1 cellular context compared by ENCODE assay signal in the genomic region with DNA sequence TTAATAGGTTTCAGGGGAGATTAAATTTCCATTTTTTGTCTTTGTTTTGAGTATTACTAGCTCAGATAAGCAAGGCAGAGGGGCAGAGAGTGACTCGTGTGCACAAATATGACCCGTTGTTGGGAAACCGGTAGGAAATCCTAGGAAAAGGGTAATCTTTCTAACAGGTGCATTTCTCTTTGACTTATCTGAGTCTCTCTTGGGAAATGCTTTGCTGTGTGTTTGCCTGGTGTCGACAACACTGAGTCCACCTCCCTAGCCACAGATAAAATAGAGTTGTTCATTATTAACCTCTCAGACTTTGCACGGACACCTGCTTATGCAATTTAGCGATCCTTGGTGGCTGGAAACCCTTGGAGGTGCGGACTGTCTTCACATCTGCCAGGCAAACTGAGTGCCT.
A peak's percentile ranks its signal among the peaks of the same experiment; 100 is the strongest.
TF ChIP-seq lines count a peak whose summit lies in the region.

No MANE protein-coding gene starts in this region.

TF ChIP-seq in HepG2, 621 proteins besides CTCF, POLR2A, EP300 and RAD21 (continued from another document and continues in another):
- TF ChIP-seq, protein P1, sequence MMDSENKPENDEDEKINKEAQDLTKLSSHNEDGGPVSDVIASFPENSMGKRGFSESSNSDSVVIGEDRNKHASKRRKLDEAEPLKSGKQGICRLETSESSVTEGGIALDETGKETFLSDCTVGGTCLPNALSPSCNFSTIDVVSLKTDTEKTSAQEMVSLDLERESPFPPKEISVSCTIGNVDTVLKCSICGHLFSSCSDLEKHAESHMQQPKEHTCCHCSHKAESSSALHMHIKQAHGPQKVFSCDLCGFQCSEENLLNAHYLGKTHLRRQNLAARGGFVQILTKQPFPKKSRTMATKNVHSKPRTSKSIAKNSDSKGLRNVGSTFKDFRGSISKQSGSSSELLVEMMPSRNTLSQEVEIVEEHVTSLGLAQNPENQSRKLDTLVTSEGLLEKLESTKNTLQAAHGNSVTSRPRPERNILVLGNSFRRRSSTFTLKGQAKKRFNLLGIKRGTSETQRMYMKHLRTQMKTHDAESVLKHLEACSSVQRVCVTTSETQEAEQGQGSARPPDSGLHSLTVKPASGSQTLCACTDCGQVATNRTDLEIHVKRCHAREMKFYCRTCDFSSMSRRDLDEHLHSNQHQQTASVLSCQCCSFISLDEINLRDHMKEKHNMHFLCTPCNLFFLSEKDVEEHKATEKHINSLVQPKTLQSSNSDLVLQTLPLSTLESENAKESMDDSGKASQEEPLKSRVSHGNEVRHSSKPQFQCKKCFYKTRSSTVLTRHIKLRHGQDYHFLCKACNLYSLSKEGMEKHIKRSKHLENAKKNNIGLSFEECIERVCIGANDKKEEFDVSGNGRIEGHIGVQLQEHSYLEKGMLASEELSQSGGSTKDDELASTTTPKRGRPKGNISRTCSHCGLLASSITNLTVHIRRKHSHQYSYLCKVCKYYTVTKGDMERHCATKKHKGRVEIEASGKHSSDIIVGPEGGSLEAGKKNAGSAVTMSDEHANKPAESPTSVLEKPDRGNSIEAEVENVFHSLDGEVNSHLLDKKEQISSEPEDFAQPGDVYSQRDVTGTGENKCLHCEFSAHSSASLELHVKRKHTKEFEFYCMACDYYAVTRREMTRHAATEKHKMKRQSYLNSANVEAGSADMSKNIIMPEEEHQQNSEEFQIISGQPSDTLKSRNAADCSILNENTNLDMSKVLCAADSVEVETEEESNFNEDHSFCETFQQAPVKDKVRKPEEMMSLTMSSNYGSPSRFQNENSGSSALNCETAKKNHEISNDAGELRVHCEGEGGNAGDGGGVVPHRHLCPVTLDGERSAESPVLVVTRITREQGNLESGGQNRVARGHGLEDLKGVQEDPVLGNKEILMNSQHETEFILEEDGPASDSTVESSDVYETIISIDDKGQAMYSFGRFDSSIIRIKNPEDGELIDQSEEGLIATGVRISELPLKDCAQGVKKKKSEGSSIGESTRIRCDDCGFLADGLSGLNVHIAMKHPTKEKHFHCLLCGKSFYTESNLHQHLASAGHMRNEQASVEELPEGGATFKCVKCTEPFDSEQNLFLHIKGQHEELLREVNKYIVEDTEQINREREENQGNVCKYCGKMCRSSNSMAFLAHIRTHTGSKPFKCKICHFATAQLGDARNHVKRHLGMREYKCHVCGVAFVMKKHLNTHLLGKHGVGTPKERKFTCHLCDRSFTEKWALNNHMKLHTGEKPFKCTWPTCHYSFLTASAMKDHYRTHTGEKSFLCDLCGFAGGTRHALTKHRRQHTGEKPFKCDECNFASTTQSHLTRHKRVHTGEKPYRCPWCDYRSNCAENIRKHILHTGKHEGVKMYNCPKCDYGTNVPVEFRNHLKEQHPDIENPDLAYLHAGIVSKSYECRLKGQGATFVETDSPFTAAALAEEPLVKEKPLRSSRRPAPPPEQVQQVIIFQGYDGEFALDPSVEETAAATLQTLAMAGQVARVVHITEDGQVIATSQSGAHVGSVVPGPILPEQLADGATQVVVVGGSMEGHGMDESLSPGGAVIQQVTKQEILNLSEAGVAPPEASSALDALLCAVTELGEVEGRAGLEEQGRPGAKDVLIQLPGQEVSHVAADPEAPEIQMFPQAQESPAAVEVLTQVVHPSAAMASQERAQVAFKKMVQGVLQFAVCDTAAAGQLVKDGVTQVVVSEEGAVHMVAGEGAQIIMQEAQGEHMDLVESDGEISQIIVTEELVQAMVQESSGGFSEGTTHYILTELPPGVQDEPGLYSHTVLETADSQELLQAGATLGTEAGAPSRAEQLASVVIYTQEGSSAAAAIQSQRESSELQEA (CRISPR knock-in tag; IDR thresholded peaks at IDR 0.05; ENCODE audit: not compliant biosample characterization) = no peak
- TF ChIP-seq, protein P2, sequence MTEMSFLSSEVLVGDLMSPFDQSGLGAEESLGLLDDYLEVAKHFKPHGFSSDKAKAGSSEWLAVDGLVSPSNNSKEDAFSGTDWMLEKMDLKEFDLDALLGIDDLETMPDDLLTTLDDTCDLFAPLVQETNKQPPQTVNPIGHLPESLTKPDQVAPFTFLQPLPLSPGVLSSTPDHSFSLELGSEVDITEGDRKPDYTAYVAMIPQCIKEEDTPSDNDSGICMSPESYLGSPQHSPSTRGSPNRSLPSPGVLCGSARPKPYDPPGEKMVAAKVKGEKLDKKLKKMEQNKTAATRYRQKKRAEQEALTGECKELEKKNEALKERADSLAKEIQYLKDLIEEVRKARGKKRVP (CRISPR knock-in tag; IDR thresholded peaks at IDR 0.05) = peak in 1 of 2 experiments; percentile 61; a peak in 1 of 4 replicates
- TF ChIP-seq FOXJ3 (CRISPR knock-in tag; IDR thresholded peaks at IDR 0.05; ENCODE audit: borderline replicate concordance) (peak; percentile 35; the same call in 1 of the 2 replicates), ZBTB7B (CRISPR knock-in tag; IDR thresholded peaks at IDR 0.05) (peak; percentile 24; the same call in 1 of the 2 replicates), ZZZ3 (CRISPR knock-in tag; IDR thresholded peaks at IDR 0.05; ENCODE audit: borderline replicate concordance) (no peak), FIP1L1 (IDR thresholded peaks at IDR 0.05; ENCODE audit: borderline replicate concordance, insufficient read depth, low read depth, low read length) (no peak), MLLT10 (CRISPR knock-in tag; IDR thresholded peaks at IDR 0.05) (no peak), BRCA1 (CRISPR knock-in tag; IDR thresholded peaks at IDR 0.05) (no peak), ZNF562 (CRISPR knock-in tag; IDR thresholded peaks at IDR 0.05; ENCODE audit: borderline replicate concordance) (no peak), ZNF747 (CRISPR knock-in tag; IDR thresholded peaks at IDR 0.05; ENCODE audit: borderline replicate concordance) (no peak), SKI (IDR thresholded peaks at IDR 0.05; ENCODE audit: partially characterized antibody) (peak; percentile 67), MED1 (CRISPR knock-in tag; IDR thresholded peaks at IDR 0.05) (peak; percentile 45; the same call in 1 of the 2 replicates), SOX13 (IDR thresholded peaks at IDR 0.05) (no peak), SOX13 (CRISPR knock-in tag; conservative IDR thresholded peaks at IDR 0.05 in 1 of 2, IDR thresholded peaks at IDR 0.05 in 1 of 2) (peak in 1 of 2 experiments; percentile 57; a peak in 2 of 4 replicates), XRCC5 (optimal IDR thresholded peaks at IDR 0.05; ENCODE audit: low read length) (peak; percentile 51), FOXO1 (CRISPR knock-in tag; IDR thresholded peaks at IDR 0.05) (0 out of 2 replicates have a peak, but pooled peaks have one; percentile 20), NONO (IDR thresholded peaks at IDR 0.05) (no peak), NONO (CRISPR knock-in tag; conservative IDR thresholded peaks at IDR 0.05) (peak; percentile 47; the same call in 1 of the 2 replicates), SOX6 (IDR thresholded peaks at IDR 0.05) (no peak), SOX6 (CRISPR knock-in tag; IDR thresholded peaks at IDR 0.05) (peak; percentile 73), MEIS2 (CRISPR knock-in tag; IDR thresholded peaks at IDR 0.05) (no peak), RBAK (CRISPR knock-in tag; IDR thresholded peaks at IDR 0.05) (no peak), HNF4A (CRISPR knock-in tag; IDR thresholded peaks at IDR 0.05) (peak; percentile 92), ZNF761 (CRISPR knock-in tag; conservative IDR thresholded peaks at IDR 0.05) (0 out of 2 replicates have a peak, but pooled peaks have one; percentile 22), MIXL1 (CRISPR knock-in tag; IDR thresholded peaks at IDR 0.05) (no peak), KDM1A (CRISPR knock-in tag; IDR thresholded peaks at IDR 0.05) (no peak), TCF7L2 (IDR thresholded peaks at IDR 0.05; ENCODE audit: low read depth, low read length) (no peak), FOXA1 (IDR thresholded peaks at IDR 0.05) (no peak), FOXA1 (CRISPR knock-in tag; IDR thresholded peaks at IDR 0.05) (peak; percentile 44; the same call in 1 of the 2 replicates), GATAD2A (CRISPR knock-in tag; IDR thresholded peaks at IDR 0.05) (peak; percentile 87)
- TF ChIP-seq, protein P3, sequence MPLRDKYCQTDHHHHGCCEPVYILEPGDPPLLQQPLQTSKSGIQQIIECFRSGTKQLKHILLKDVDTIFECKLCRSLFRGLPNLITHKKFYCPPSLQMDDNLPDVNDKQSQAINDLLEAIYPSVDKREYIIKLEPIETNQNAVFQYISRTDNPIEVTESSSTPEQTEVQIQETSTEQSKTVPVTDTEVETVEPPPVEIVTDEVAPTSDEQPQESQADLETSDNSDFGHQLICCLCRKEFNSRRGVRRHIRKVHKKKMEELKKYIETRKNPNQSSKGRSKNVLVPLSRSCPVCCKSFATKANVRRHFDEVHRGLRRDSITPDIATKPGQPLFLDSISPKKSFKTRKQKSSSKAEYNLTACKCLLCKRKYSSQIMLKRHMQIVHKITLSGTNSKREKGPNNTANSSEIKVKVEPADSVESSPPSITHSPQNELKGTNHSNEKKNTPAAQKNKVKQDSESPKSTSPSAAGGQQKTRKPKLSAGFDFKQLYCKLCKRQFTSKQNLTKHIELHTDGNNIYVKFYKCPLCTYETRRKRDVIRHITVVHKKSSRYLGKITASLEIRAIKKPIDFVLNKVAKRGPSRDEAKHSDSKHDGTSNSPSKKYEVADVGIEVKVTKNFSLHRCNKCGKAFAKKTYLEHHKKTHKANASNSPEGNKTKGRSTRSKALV (CRISPR knock-in tag; IDR thresholded peaks at IDR 0.05) = no peak
- TF ChIP-seq, protein P4, sequence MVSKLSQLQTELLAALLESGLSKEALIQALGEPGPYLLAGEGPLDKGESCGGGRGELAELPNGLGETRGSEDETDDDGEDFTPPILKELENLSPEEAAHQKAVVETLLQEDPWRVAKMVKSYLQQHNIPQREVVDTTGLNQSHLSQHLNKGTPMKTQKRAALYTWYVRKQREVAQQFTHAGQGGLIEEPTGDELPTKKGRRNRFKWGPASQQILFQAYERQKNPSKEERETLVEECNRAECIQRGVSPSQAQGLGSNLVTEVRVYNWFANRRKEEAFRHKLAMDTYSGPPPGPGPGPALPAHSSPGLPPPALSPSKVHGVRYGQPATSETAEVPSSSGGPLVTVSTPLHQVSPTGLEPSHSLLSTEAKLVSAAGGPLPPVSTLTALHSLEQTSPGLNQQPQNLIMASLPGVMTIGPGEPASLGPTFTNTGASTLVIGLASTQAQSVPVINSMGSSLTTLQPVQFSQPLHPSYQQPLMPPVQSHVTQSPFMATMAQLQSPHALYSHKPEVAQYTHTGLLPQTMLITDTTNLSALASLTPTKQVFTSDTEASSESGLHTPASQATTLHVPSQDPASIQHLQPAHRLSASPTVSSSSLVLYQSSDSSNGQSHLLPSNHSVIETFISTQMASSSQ (IDR thresholded peaks at IDR 0.05; ENCODE audit: low read depth) = peak; percentile 56; the same call in 1 of the 2 replicates
- TF ChIP-seq, protein P4 (CRISPR knock-in tag; IDR thresholded peaks at IDR 0.05; ENCODE audit: borderline replicate concordance) = peak; percentile 72; the same call in 1 of the 2 replicates
- TF ChIP-seq, protein P5, sequence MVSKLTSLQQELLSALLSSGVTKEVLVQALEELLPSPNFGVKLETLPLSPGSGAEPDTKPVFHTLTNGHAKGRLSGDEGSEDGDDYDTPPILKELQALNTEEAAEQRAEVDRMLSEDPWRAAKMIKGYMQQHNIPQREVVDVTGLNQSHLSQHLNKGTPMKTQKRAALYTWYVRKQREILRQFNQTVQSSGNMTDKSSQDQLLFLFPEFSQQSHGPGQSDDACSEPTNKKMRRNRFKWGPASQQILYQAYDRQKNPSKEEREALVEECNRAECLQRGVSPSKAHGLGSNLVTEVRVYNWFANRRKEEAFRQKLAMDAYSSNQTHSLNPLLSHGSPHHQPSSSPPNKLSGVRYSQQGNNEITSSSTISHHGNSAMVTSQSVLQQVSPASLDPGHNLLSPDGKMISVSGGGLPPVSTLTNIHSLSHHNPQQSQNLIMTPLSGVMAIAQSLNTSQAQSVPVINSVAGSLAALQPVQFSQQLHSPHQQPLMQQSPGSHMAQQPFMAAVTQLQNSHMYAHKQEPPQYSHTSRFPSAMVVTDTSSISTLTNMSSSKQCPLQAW (CRISPR knock-in tag; IDR thresholded peaks at IDR 0.05) = peak; percentile 74
- TF ChIP-seq, protein P6, sequence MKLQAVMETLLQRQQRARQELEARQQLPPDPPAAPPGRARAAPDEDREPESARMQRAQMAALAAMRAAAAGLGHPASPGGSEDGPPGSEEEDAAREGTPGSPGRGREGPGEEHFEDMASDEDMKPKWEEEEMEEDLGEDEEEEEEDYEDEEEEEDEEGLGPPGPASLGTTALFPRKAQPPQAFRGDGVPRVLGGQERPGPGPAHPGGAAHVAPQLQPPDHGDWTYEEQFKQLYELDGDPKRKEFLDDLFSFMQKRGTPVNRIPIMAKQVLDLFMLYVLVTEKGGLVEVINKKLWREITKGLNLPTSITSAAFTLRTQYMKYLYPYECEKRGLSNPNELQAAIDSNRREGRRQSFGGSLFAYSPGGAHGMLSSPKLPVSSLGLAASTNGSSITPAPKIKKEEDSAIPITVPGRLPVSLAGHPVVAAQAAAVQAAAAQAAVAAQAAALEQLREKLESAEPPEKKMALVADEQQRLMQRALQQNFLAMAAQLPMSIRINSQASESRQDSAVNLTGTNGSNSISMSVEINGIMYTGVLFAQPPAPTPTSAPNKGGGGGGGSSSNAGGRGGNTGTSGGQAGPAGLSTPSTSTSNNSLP (IDR thresholded peaks at IDR 0.05; ENCODE audit: low read depth, low read length) = peak; percentile 88
- TF ChIP-seq, protein P7, sequence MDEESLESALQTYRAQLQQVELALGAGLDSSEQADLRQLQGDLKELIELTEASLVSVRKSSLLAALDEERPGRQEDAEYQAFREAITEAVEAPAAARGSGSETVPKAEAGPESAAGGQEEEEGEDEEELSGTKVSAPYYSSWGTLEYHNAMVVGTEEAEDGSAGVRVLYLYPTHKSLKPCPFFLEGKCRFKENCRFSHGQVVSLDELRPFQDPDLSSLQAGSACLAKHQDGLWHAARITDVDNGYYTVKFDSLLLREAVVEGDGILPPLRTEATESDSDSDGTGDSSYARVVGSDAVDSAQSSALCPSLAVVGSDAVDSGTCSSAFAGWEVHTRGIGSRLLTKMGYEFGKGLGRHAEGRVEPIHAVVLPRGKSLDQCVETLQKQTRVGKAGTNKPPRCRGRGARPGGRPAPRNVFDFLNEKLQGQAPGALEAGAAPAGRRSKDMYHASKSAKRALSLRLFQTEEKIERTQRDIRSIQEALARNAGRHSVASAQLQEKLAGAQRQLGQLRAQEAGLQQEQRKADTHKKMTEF (CRISPR knock-in tag; IDR thresholded peaks at IDR 0.05) = peak; percentile 34; the same call in 1 of the 2 replicates
- TF ChIP-seq, protein P8, sequence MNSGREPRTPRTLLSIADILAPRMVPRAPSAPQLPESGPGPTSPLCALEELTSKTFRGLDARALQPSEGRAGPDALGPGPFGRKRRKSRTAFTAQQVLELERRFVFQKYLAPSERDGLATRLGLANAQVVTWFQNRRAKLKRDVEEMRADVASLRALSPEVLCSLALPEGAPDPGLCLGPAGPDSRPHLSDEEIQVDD (CRISPR knock-in tag; IDR thresholded peaks at IDR 0.05; ENCODE audit: borderline replicate concordance) = no peak
